Comparison of ENCODE assay signal across 8 cellular contexts in the genomic region with DNA sequence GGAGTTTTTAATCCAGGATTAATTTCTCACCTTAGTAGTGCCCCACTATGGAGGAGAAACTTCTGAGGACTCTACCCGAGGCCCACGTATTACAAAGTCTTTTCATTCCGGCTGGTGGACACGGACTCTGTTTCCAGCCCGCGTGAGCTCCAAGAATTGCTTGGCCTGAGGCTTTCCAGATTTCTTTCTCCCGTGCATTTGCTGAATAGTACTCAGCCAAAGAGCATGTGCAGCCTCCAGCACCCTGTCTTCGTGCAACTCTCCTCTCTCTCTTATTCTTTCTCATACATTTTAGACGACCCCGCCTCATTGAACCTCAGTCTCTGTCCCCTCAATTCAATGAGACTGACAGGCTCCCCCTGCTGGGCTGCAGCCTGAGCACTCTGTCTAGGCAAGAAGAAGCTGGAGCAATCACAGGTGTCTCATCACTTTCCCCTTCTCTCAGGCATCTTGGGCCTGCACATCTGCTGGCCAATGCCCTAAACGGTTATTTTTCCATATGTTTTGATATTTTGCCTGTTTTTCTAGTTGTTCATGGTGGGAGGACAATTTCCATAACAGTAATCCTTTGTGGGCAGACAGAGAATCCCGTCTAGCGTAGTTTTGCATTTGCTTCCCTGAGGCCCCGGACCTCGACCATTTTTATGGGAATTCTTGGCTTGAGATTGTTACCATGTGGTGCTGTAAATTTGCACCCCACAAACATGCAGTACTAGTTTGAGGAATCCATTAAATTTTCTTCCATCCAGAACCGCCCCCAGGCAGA. TPM values are rescaled to one million over a fixed set of nuclear protein-coding genes. Genes with fewer than 3 reads are reported as not detected.
DNase-seq lines count a peak whose midpoint lies in the region; ATAC-seq and TF ChIP-seq lines count a peak whose summit lies in the region.

No MANE protein-coding gene starts in this region.

- no peaks in the 10 kb centered on the region for H3K27me3 ChIP-seq in uterus

- peak; percentile 59 to 74 (median 62) for TF ChIP-seq CTCF in uterus (IDR thresholded peaks at IDR 0.05)

- peak overlapping the region; percentile 67 for H3K4me3 Mint-ChIP-seq in activated T-helper 2 cell treated with anti-CD3 and anti-CD28 coated beads, Interferon-gamma antibody, Interleukin-2, Interleukin-4, amounts not matched to agents 10 μg/mL and 5 μg/mL and 100 μg/mL, durations not matched to agents 14 hours and 24 hours and 36 hours (ENCODE audit: low read depth)

- H3K9me3 ChIP-seq in uterus: no peaks in the 10 kb centered on the region

- H3K36me3 ChIP-seq in uterus: no peaks in the 10 kb centered on the region

- no peak overlapping the region for H3K27ac ChIP-seq in uterus

- no peaks in the 10 kb centered on the region for H3K4me1 ChIP-seq in uterus

- H3K4me1 Mint-ChIP-seq in activated T-helper 2 cell treated with anti-CD3 and anti-CD28 coated beads, Interferon-gamma antibody, Interleukin-2, Interleukin-4, amounts not matched to agents 10 μg/mL and 5 μg/mL and 100 μg/mL, durations not matched to agents 14 hours and 24 hours and 36 hours (ENCODE audit: low read depth): peaks cover 63% of the 10 kb centered on the region

- H3K36me3 Mint-ChIP-seq in activated T-helper 2 cell treated with anti-CD3 and anti-CD28 coated beads, Interferon-gamma antibody, Interleukin-2, Interleukin-4, amounts not matched to agents 10 μg/mL and 5 μg/mL and 100 μg/mL, durations not matched to agents 14 hours and 24 hours and 36 hours (ENCODE audit: low read depth): peaks cover 4% of the 10 kb centered on the region

- intact Hi-C loops in activated T-helper 2 cell treated with anti-CD3 and anti-CD28 coated beads, Interferon-gamma antibody, Interleukin-2, Interleukin-4, amounts not matched to agents 10 μg/mL and 5 μg/mL and 100 μg/mL, durations not matched to agents 14 hours and 24 hours and 36 hours (cut with micrococcal nuclease): loop anchor here (1.0 to 10.0 kb wide), 6 partner anchors 64 to 488 kb away; a partner anchor contains a TSS
- intact Hi-C loops in uterus (cut with DNase I; ENCODE audit: low total_unique reads): loop anchor here (5.0 kb wide), 1 partner anchor 131 kb away; no protein-coding TSS in a partner anchor

- DNase-seq in DMS114 treated with DMSO at 0.1 percent for 48 hours (lab: John Stamatoyannopoulos, UW; ENCODE audit: unreplicated experiment): peak; percentile 22
- DNase-seq in RKO (ENCODE audit: low spot score): peak; percentile 25
- DNase-seq in activated T-helper 2 cell treated with anti-CD3 and anti-CD28 coated beads, Interferon-gamma antibody, Interleukin-2, Interleukin-4, amounts not matched to agents 10 μg/mL and 5 μg/mL and 100 μg/mL, durations not matched to agents 14 hours and 24 hours and 36 hours (ENCODE audit: low spot score): peak; percentile 62
- peak; percentile 25 for DNase-seq in glomerular visceral epithelial cell (ENCODE audit: extremely low spot score)
- peak; percentile 80 for DNase-seq in pons (ENCODE audit: low spot score)
- peak; percentile 65 to 68 for DNase-seq in uterus

- TF ChIP-seq POLR2A in uterus (IDR thresholded peaks at IDR 0.05): no peak

- ATAC-seq in HG02571 (IDR thresholded peaks at IDR 0.05; ENCODE audit: unreplicated experiment) (peak; percentile 68), HG03045 (IDR thresholded peaks at IDR 0.05; ENCODE audit: unreplicated experiment) (no peak)

- no peaks in the 10 kb centered on the region for H3K9me3 Mint-ChIP-seq in activated T-helper 2 cell treated with anti-CD3 and anti-CD28 coated beads, Interferon-gamma antibody, Interleukin-2, Interleukin-4, amounts not matched to agents 10 μg/mL and 5 μg/mL and 100 μg/mL, durations not matched to agents 14 hours and 24 hours and 36 hours

- H3K27me3 Mint-ChIP-seq in activated T-helper 2 cell treated with anti-CD3 and anti-CD28 coated beads, Interferon-gamma antibody, Interleukin-2, Interleukin-4, amounts not matched to agents 10 μg/mL and 5 μg/mL and 100 μg/mL, durations not matched to agents 14 hours and 24 hours and 36 hours (ENCODE audit: low read depth): no peaks in the 10 kb centered on the region

- H3K4me3 ChIP-seq in uterus: no peak overlapping the region

- H3K27ac Mint-ChIP-seq in activated T-helper 2 cell treated with anti-CD3 and anti-CD28 coated beads, Interferon-gamma antibody, Interleukin-2, Interleukin-4, amounts not matched to agents 10 μg/mL and 5 μg/mL and 100 μg/mL, durations not matched to agents 14 hours and 24 hours and 36 hours: peak overlapping the region; percentile 87

RNA-seq across cellular contexts. Expression of a gene that starts 50.0 kb away (rescaled TPM):
- 87.9 and 95.9 TPM in 2 replicates for total RNA-seq in activated T-helper 2 cell treated with anti-CD3 and anti-CD28 coated beads, Interferon-gamma antibody, Interleukin-2, Interleukin-4, amounts not matched to agents 10 μg/mL and 5 μg/mL and 100 μg/mL, durations not matched to agents 14 hours and 24 hours and 36 hours
- total RNA-seq in uterus: 10 to 100 TPM in 3 of 4 donors, 1 to 10 TPM in 1; 7.4 to 53.0 (median 29.5) TPM

Comparison
In these comparisons a context has a peak if more than half of its experiments do, and no peak if none do; other contexts are left out.
1. DNase-seq: peak in every context shown above with its lines; median percentile 80 in pons; 66 in uterus; 62 in activated T-helper 2 cell treated with anti-CD3 and anti-CD28 coated beads, Interferon-gamma antibody, Interleukin-2, Interleukin-4, amounts not matched to agents 10 μg/mL and 5 μg/mL and 100 μg/mL, durations not matched to agents 14 hours and 24 hours and 36 hours; 25 in RKO; 25 in glomerular visceral epithelial cell; 22 in DMS114 treated with DMSO at 0.1 percent for 48 hours.